1 cellular context compared by ENCODE assay signal in the genomic region with DNA sequence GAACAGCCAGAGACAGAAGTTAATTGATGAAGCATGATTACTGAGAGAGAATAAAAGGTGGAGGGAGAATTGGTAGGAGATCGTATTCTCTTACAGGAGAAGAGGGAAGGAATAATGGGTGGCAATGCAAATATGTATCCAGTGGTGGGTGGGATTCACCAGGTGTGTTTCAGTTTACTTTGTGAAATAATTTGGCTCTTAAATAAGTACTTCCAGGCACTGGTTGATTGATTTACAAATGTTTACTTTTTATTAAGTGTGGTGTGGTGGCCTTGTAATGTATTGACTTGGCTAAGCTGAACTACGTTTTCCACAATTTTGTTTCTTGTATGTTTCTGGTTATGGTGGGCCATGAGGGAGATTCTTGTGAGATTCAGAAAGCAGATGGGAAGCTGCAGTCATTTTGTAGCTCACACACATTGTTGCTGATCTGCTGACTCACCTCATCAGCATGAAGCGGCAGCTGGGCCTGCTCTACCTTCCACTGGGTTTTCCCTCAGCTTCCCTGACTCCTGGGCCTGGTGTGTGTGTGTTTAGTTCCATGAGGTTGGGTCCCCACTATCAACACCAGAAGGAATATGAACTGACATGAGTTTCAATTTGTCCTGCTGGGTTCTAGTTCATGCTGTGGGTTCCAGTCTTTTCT.
A peak's percentile ranks its signal among the peaks of the same experiment; 100 is the strongest.
TF ChIP-seq lines count a peak whose summit lies in the region.

No MANE protein-coding gene starts in this region.

TF ChIP-seq in K562, 482 proteins besides CTCF, POLR2A, EP300 and RAD21 (continues in another document):
- TF ChIP-seq GTF2F1 (IDR thresholded peaks at IDR 0.05; ENCODE audit: low read depth, low read length), result no peak
- no peak for TF ChIP-seq FOXJ2 (tag; IDR thresholded peaks at IDR 0.05)
- 0 out of 2 replicates have a peak, but pooled peaks have one; percentile 40 for TF ChIP-seq SMARCA5 (IDR thresholded peaks at IDR 0.05)
- TF ChIP-seq MTA1 (IDR thresholded peaks at IDR 0.05; ENCODE audit: borderline replicate concordance), result no peak
- TF ChIP-seq TBL1XR1 (IDR thresholded peaks at IDR 0.05; ENCODE audit: low read length in 2 of 2), result no peak
- peak; percentile 92 for TF ChIP-seq C11orf30 (IDR thresholded peaks at IDR 0.05; ENCODE audit: low read depth)
- TF ChIP-seq KDM4B (IDR thresholded peaks at IDR 0.05; ENCODE audit: borderline replicate concordance in 2 of 2, low read depth in 1 of 2), result no peak
- no peak for TF ChIP-seq ZNF57 (CRISPR knock-in tag; IDR thresholded peaks at IDR 0.05)
- no peak for TF ChIP-seq SMARCA4 (IDR thresholded peaks at IDR 0.05)
- TF ChIP-seq, protein P1, sequence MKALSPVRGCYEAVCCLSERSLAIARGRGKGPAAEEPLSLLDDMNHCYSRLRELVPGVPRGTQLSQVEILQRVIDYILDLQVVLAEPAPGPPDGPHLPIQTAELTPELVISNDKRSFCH (CRISPR knock-in tag; IDR thresholded peaks at IDR 0.05), result no peak
- TF ChIP-seq, protein P1 (tag; IDR thresholded peaks at IDR 0.05), result no peak
- no peak for TF ChIP-seq CBX5 (IDR thresholded peaks at IDR 0.05; ENCODE audit: borderline replicate concordance, low read depth)
- peak; percentile 48; the same call in 1 of the 2 replicates for TF ChIP-seq DPF2 (IDR thresholded peaks at IDR 0.05)
- TF ChIP-seq, protein P2, sequence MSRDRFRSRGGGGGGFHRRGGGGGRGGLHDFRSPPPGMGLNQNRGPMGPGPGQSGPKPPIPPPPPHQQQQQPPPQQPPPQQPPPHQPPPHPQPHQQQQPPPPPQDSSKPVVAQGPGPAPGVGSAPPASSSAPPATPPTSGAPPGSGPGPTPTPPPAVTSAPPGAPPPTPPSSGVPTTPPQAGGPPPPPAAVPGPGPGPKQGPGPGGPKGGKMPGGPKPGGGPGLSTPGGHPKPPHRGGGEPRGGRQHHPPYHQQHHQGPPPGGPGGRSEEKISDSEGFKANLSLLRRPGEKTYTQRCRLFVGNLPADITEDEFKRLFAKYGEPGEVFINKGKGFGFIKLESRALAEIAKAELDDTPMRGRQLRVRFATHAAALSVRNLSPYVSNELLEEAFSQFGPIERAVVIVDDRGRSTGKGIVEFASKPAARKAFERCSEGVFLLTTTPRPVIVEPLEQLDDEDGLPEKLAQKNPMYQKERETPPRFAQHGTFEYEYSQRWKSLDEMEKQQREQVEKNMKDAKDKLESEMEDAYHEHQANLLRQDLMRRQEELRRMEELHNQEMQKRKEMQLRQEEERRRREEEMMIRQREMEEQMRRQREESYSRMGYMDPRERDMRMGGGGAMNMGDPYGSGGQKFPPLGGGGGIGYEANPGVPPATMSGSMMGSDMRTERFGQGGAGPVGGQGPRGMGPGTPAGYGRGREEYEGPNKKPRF (IDR thresholded peaks at IDR 0.05; ENCODE audit: low read depth, low read length), result no peak
- no peak for TF ChIP-seq HNRNPUL1 (IDR thresholded peaks at IDR 0.05; ENCODE audit: low read length)
- no peak for TF ChIP-seq SMARCC2 (IDR thresholded peaks at IDR 0.05; ENCODE audit: low read depth)
- TF ChIP-seq FIP1L1 (IDR thresholded peaks at IDR 0.05; ENCODE audit: low read depth, low read length, poor library complexity, severe bottlenecking), result no peak
- TF ChIP-seq RBM17 (IDR thresholded peaks at IDR 0.05; ENCODE audit: borderline replicate concordance, low read depth, low read length), result no peak
- TF ChIP-seq MEIS2 (IDR thresholded peaks at IDR 0.05; ENCODE audit: partially characterized antibody), result peak; percentile 8
- no peak for TF ChIP-seq XRCC5 (IDR thresholded peaks at IDR 0.05; ENCODE audit: low read depth, low read length)
- no peak for TF ChIP-seq SMAD2 (IDR thresholded peaks at IDR 0.05; ENCODE audit: low read depth, low read length)
- peak; percentile 31; the same call in 1 of the 2 replicates for TF ChIP-seq ATF3 (IDR thresholded peaks at IDR 0.05)
- TF ChIP-seq ATF3 (CRISPR knock-in tag; conservative IDR thresholded peaks at IDR 0.05), result no peak
- peak; percentile 64 for TF ChIP-seq ZNF592 (IDR thresholded peaks at IDR 0.05)
- no peak for TF ChIP-seq ATF1 (CRISPR knock-in tag; IDR thresholded peaks at IDR 0.05)
- TF ChIP-seq ATF1 (tag; IDR thresholded peaks at IDR 0.05), result no peak
- peak; percentile 84 for TF ChIP-seq MAFG (tag; conservative IDR thresholded peaks at IDR 0.05)
- TF ChIP-seq GATAD2B (IDR thresholded peaks at IDR 0.05; ENCODE audit: borderline replicate concordance), result no peak
- no peak for TF ChIP-seq ZNF408 (CRISPR knock-in tag; IDR thresholded peaks at IDR 0.05; ENCODE audit: low read depth)
- TF ChIP-seq MAFF (IDR thresholded peaks at IDR 0.05; ENCODE audit: low read length), result peak; percentile 70
- no peak for TF ChIP-seq GABPB2 (CRISPR knock-in tag; conservative IDR thresholded peaks at IDR 0.05)
- TF ChIP-seq, protein P3, sequence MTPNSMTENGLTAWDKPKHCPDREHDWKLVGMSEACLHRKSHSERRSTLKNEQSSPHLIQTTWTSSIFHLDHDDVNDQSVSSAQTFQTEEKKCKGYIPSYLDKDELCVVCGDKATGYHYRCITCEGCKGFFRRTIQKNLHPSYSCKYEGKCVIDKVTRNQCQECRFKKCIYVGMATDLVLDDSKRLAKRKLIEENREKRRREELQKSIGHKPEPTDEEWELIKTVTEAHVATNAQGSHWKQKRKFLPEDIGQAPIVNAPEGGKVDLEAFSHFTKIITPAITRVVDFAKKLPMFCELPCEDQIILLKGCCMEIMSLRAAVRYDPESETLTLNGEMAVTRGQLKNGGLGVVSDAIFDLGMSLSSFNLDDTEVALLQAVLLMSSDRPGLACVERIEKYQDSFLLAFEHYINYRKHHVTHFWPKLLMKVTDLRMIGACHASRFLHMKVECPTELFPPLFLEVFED (CRISPR knock-in tag; conservative IDR thresholded peaks at IDR 0.05), result no peak
- TF ChIP-seq KHSRP (IDR thresholded peaks at IDR 0.05), result no peak
- TF ChIP-seq ZNF407 (IDR thresholded peaks at IDR 0.05; ENCODE audit: low read depth), result peak; percentile 18; the same call in 1 of the 2 replicates
- peak; percentile 36; the same call in 1 of the 2 replicates for TF ChIP-seq JUND (IDR thresholded peaks at IDR 0.05; ENCODE audit: borderline replicate concordance, low read depth, low read length)
- TF ChIP-seq JUND (tag; IDR thresholded peaks at IDR 0.05; ENCODE audit: borderline replicate concordance, low read depth, low read length), result peak; percentile 56; the same call in 1 of the 3 replicates
- TF ChIP-seq TCF15 (CRISPR knock-in tag; IDR thresholded peaks at IDR 0.05), result no peak
- 0 out of 2 replicates have a peak, but pooled peaks have one; percentile 13 for TF ChIP-seq ARID1B (IDR thresholded peaks at IDR 0.05)
- no peak for TF ChIP-seq TCF7 (IDR thresholded peaks at IDR 0.05; ENCODE audit: borderline replicate concordance)
- TF ChIP-seq TBP (optimal IDR thresholded peaks at IDR 0.05; ENCODE audit: low read depth, low read length), result no peak
- TF ChIP-seq TAF7 (tag; IDR thresholded peaks at IDR 0.05), result no peak
- TF ChIP-seq NFE2 (IDR thresholded peaks at IDR 0.05; ENCODE audit: low read depth), result peak; percentile 91
- TF ChIP-seq, protein P4, sequence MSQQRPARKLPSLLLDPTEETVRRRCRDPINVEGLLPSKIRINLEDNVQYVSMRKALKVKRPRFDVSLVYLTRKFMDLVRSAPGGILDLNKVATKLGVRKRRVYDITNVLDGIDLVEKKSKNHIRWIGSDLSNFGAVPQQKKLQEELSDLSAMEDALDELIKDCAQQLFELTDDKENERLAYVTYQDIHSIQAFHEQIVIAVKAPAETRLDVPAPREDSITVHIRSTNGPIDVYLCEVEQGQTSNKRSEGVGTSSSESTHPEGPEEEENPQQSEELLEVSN (IDR thresholded peaks at IDR 0.05; ENCODE audit: borderline replicate concordance in 1 of 2, extremely low read depth in 1 of 2, insufficient read depth in 1 of 2, insufficient read length in 1 of 2, low read depth in 1 of 2, low read length in 1 of 2, poor library complexity in 1 of 2, severe bottlenecking in 1 of 2), result peak in 1 of 2 experiments; percentile 25
- no peak for TF ChIP-seq ZNF134 (CRISPR knock-in tag; conservative IDR thresholded peaks at IDR 0.05)
- TF ChIP-seq NR2F6 (CRISPR knock-in tag; IDR thresholded peaks at IDR 0.05), result no peak
- TF ChIP-seq SUPT5H (IDR thresholded peaks at IDR 0.05), result no peak
- no peak for TF ChIP-seq ARNT (IDR thresholded peaks at IDR 0.05)
